Comparison of ENCODE assay signal across 16 cellular contexts in the genomic region with DNA sequence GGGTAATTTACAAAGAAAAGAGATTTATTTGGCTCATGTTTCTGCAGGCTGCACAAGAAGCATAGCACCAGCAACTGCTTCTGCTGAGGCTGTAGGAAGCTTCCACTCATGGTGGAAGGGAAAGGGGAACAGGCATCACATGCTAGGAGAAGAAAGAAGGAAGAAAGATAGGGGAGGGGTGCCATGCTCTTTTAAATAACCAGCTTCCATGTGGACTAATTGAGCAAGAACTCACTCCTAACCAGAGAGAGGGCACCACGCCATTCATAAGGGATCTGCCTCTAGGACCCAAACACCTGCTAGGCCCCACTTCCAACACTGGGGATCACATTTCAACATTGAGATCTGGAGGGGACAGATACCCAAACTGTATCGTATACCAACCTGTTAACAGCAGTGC. TPM values are rescaled to one million over a fixed set of nuclear protein-coding genes. Genes with fewer than 3 reads are reported as not detected.
DNase-seq lines count a peak whose midpoint lies in the region; ATAC-seq and TF ChIP-seq lines count a peak whose summit lies in the region.
"Had no signal": no experiment of that assay in that cellular context is flagged by ENCODE, and none has a peak within 500 bp of the region (broad histone marks: within the 10 kb centered on the region; RNA-seq: fewer than 3 reads in every experiment).

No MANE protein-coding gene starts in this region.

- no peak for DNase-seq in Right ventricle myocardium superior
- DNase-seq in cardiac septum (ENCODE audit: low spot score): no peak
- DNase-seq in NCI-H2029 (lab: John Stamatoyannopoulos, UW): peak; percentile 17
- no peak for DNase-seq in SW480 (ENCODE audit: low spot score)
- DNase-seq in activated gamma-delta T cell treated with Interleukin-2 at 50 U/mL for 16 hours: no peak
- no peak for DNase-seq in retina
- DNase-seq: activated CD4-positive, alpha-beta T cell treated with anti-CD3 and anti-CD28 coated beads for 48 hours; activated CD8-positive, alpha-beta memory T cell treated with anti-CD3 and anti-CD28 coated beads, Interleukin-2, amount 50 U/mL, for 4 hours; effector memory CD4-positive, alpha-beta T cell; kidney glomerular epithelial cell; NCI-H2227 treated with DMSO at 0.1 percent for 48 hours; SHP77 treated with DMSO at 0.1 percent for 48 hours; T1000 had no signal

- H3K27ac ChIP-seq in VCaP: peak overlapping the region; percentile 97

- no peak for TF ChIP-seq CTCF in VCaP (conservative IDR thresholded peaks at IDR 0.05)

- intact Hi-C loops in Right ventricle myocardium superior (cut with DNase I): no loop called here
- intact Hi-C loops in cardiac septum (cut with DNase I): no loop called here

- ATAC-seq in Right ventricle myocardium superior (ENCODE audit: poor library complexity): peak; percentile 59
- no peak for ATAC-seq in HG02678 (IDR thresholded peaks at IDR 0.05; ENCODE audit: unreplicated experiment)
- ATAC-seq: GM12878 had no signal

RNA-seq across cellular contexts. Expression of gene ARMC2, which starts 46.9 kb away (rescaled TPM):
- total RNA-seq in Right ventricle myocardium superior (9.5 TPM), cardiac septum (11.0 TPM)
- total RNA-seq: GM12878 had no signal
